Comparison of ENCODE assay signal across 15 cellular contexts in the genomic region with DNA sequence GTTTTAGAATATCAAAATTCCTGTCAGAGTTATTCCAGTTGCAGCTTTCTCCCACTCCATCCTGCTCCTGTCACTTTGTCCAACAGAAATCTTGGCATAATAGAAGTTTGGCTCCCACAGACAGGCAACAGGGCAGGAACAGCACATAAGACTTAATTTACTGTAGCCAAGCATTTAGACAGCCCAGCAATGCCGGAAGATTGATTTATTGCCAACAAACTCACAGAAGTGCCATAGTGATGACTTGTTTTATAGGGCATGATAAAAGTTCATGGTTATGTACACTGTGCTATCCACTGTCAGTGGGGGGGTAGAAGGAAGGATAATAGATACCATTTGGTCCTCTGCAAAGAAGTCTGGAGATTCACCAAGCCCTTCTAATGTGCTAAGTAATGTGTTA.
DNase-seq lines count a peak whose midpoint lies in the region; ATAC-seq and TF ChIP-seq lines count a peak whose summit lies in the region.
"Had no signal": no experiment of that assay in that cellular context is flagged by ENCODE, and none has a peak within 500 bp of the region (broad histone marks: within the 10 kb centered on the region; RNA-seq: fewer than 3 reads in every experiment).

No MANE protein-coding gene starts in this region.

- H3K27me3 Mint-ChIP-seq in natural killer cell (ENCODE audit: low read depth in 2 of 2), result no peaks in the 10 kb centered on the region
- H3K27me3 Mint-ChIP-seq in stimulated activated naive B cell treated with anti-CD40 and anti-IgM and Interleukin-4, amounts not matched to agents 10 μg/mL and 1 μg/mL and 100 μg/mL, for 72 hours, result no peaks in the 10 kb centered on the region

- H3K27ac Mint-ChIP-seq in natural killer cell, result no peak overlapping the region
- no peak overlapping the region for H3K27ac Mint-ChIP-seq in stimulated activated naive B cell treated with anti-CD40 and anti-IgM and Interleukin-4, amounts not matched to agents 10 μg/mL and 1 μg/mL and 100 μg/mL, for 72 hours

- intact Hi-C loops in natural killer cell (cut with micrococcal nuclease), result no loop called here

- H3K27me3 ChIP-seq in BJ (ENCODE audit: control insufficient read depth, insufficient read depth, low read length), result no peaks in the 10 kb centered on the region
- H3K27me3 ChIP-seq: BLaER1, SJSA1, tibial nerve had no signal

- H3K36me3 ChIP-seq in BJ (ENCODE audit: control insufficient read depth, insufficient read depth, low read length), result no peaks in the 10 kb centered on the region
- H3K36me3 ChIP-seq: BLaER1, SJSA1, tibial nerve had no signal

- POLR2A ChIA-PET in BJ (lab: Charles Lee), result no interaction called here

- ATAC-seq in natural killer cell, result no peak
- ATAC-seq in stimulated activated naive B cell treated with anti-CD40 and anti-IgM and Interleukin-4, amounts not matched to agents 10 μg/mL and 1 μg/mL and 100 μg/mL, for 72 hours (replicated peaks), result no peak

- peaks cover 12% of the 10 kb centered on the region for H3K36me3 Mint-ChIP-seq in natural killer cell
- peaks cover 9 to 15% of the 10 kb centered on the region in 2 donors for H3K36me3 Mint-ChIP-seq in stimulated activated naive B cell treated with anti-CD40 and anti-IgM and Interleukin-4, amounts not matched to agents 10 μg/mL and 1 μg/mL and 100 μg/mL, for 72 hours

- no peak overlapping the region for H3K4me3 Mint-ChIP-seq in natural killer cell
- H3K4me3 Mint-ChIP-seq in stimulated activated naive B cell treated with anti-CD40 and anti-IgM and Interleukin-4, amounts not matched to agents 10 μg/mL and 1 μg/mL and 100 μg/mL, for 72 hours, result no peak overlapping the region

- H3K4me1 Mint-ChIP-seq in natural killer cell, result no peaks in the 10 kb centered on the region
- no peaks in the 10 kb centered on the region for H3K4me1 Mint-ChIP-seq in stimulated activated naive B cell treated with anti-CD40 and anti-IgM and Interleukin-4, amounts not matched to agents 10 μg/mL and 1 μg/mL and 100 μg/mL, for 72 hours

- DNase-seq in BJ (ENCODE audit: low read depth), result peak; percentile 19
- peak; percentile 92 for DNase-seq in M059J (ENCODE audit: low read depth)
- peak; percentile 45 to 83 for DNase-seq in cardiac fibroblast (ENCODE audit: low read depth in 2 of 2)
- DNase-seq in left kidney (ENCODE audit: low read depth, low spot score), result peak; percentile 76
- DNase-seq in natural killer cell, result no peak
- no peak for DNase-seq in stimulated activated naive B cell treated with anti-CD40 and anti-IgM and Interleukin-4, amounts not matched to agents 10 μg/mL and 1 μg/mL and 100 μg/mL, for 72 hours
- DNase-seq in midbrain (lab: John Stamatoyannopoulos, UW), result no peak
- no peak for DNase-seq in ureter (ENCODE audit: low spot score)
- DNase-seq: activated naive CD4-positive, alpha-beta T cell; caudate nucleus; DMS79; NCI-H2029 treated with DMSO at 0.1 percent for 48 hours had no signal

- peaks cover 7 to 13% of the 10 kb centered on the region in 2 donors for H3K9me3 Mint-ChIP-seq in natural killer cell
- peaks cover 17 to 21% of the 10 kb centered on the region in 2 donors for H3K9me3 Mint-ChIP-seq in stimulated activated naive B cell treated with anti-CD40 and anti-IgM and Interleukin-4, amounts not matched to agents 10 μg/mL and 1 μg/mL and 100 μg/mL, for 72 hours

- no peak overlapping the region for H3K4me3 ChIP-seq in BJ (ENCODE audit: low read depth, low read length)
- no peak overlapping the region for H3K4me3 ChIP-seq in cardiac fibroblast (replicated peaks in 1 of 2; ENCODE audit: low read depth in 2 of 2, low read length in 2 of 2)
- H3K4me3 ChIP-seq: BLaER1, SJSA1, tibial nerve had no signal

- CTCF ChIA-PET in BJ (lab: Yijun Ruan, JAX), result no interaction called here

- TF ChIP-seq CTCF in BJ (IDR thresholded peaks at IDR 0.05; ENCODE audit: insufficient read depth, low read depth, low read length) (no peak), cardiac fibroblast (IDR thresholded peaks at IDR 0.05; ENCODE audit: low read depth, low read length) (no peak), natural killer cell (IDR thresholded peaks at IDR 0.05) (no peak)

Comparison
In these comparisons a context has a peak if more than half of its experiments do, and no peak if none do; other contexts are left out.
1. DNase-seq: peak in BJ (single experiment), M059J (single experiment), cardiac fibroblast (2 of 2) and left kidney (single experiment); none in natural killer cell (single experiment), stimulated activated naive B cell treated with anti-CD40 and anti-IgM and Interleukin-4, amounts not matched to agents 10 μg/mL and 1 μg/mL and 100 μg/mL, for 72 hours (single experiment), midbrain (single experiment) and ureter (single experiment).